8 cellular contexts compared by ENCODE assay signal in genomic region chr20:25695532-25696383, GRCh38.
A peak's percentile ranks its signal among the peaks of the same experiment; 100 is the strongest.
DNase-seq lines count a peak whose midpoint lies in the region; ATAC-seq and TF ChIP-seq lines count a peak whose summit lies in the region.

No MANE protein-coding gene starts in this region.

- H2AFZ ChIP-seq in SU-DHL-6 (ENCODE audit: low read depth, low read length, severe bottlenecking) (peak overlapping the region; percentile 43), neuron (ENCODE audit: low read depth, low read length) (peak overlapping the region; percentile 58)

- DNase-seq in stimulated activated CD4-positive, alpha-beta T cell treated with anti-CD3 and anti-CD28 coated beads, Interleukin-4, amount 100 ng/mL, for 24 hours, result peak; percentile 16
- no peak for DNase-seq in stimulated activated CD4-positive, alpha-beta T cell treated with anti-CD3 and anti-CD28 coated beads, Interleukin-12 subunit alpha, Interleukin-12 subunit beta, amount 100 ng/mL, for 4 hours
- DNase-seq in fibroblast of peridontal ligament (ENCODE audit: extremely low read depth) (peak; percentile 13), NAMALWA (ENCODE audit: low spot score) (no peak)

- H3K4me3 ChIP-seq in SU-DHL-6 (ENCODE audit: insufficient read depth, low read length, poor library complexity, severe bottlenecking) (peak overlapping the region; percentile 70), neuron (ENCODE audit: low read length) (peak overlapping the region; percentile 73)

- H3F3A ChIP-seq in SU-DHL-6 (ENCODE audit: insufficient read depth), result 0 out of 2 replicates have a peak, but pooled peaks cover 2% of the 10 kb centered on the region

- H3K27me3 ChIP-seq in SU-DHL-6 (ENCODE audit: low read length) (no peaks in the 10 kb centered on the region), neuron (ENCODE audit: insufficient read depth, low read length) (no peaks in the 10 kb centered on the region)

- peaks cover 10% of the 10 kb centered on the region for H3K36me3 ChIP-seq in SU-DHL-6 (ENCODE audit: low read length)
- H3K36me3 ChIP-seq in neuron (ENCODE audit: insufficient read depth, low read length), result peaks cover 19% of the 10 kb centered on the region

- H3K79me2 ChIP-seq in SU-DHL-6 (ENCODE audit: insufficient read depth, low read length), result peaks cover 3% of the 10 kb centered on the region; the same call in 1 of the 2 replicates

- H3K4me2 ChIP-seq in SU-DHL-6 (ENCODE audit: low read depth, low read length, poor library complexity, severe bottlenecking), result peak overlapping the region; percentile 62

- H3K4me1 ChIP-seq in neuron (ENCODE audit: insufficient read depth, low read length), result peaks cover 8% of the 10 kb centered on the region

- no peak for ATAC-seq in HG03108 (IDR thresholded peaks at IDR 0.05; ENCODE audit: unreplicated experiment)
- no peak for ATAC-seq in GM18502 (IDR thresholded peaks at IDR 0.05; ENCODE audit: poor library complexity, unreplicated experiment)

- no peaks in the 10 kb centered on the region for H4K20me1 ChIP-seq in SU-DHL-6 (ENCODE audit: low read depth, low read length)

- no peaks in the 10 kb centered on the region for H3K9me2 ChIP-seq in SU-DHL-6 (replicated peaks; ENCODE audit: insufficient read depth, low read length)

- H3K27ac ChIP-seq in SU-DHL-6 (ENCODE audit: low read depth, low read length), result no peak overlapping the region

- peak overlapping the region; percentile 80 for H3K9ac ChIP-seq in SU-DHL-6 (ENCODE audit: low read length)

- no peak for TF ChIP-seq CTCF in SU-DHL-6 (IDR thresholded peaks at IDR 0.05; ENCODE audit: insufficient read depth, low read length, poor library complexity, severe bottlenecking)

- H3K9me3 ChIP-seq in SU-DHL-6 (ENCODE audit: insufficient read depth, low read length) (0 out of 2 replicates have a peak, but pooled peaks cover 10% of the 10 kb centered on the region), neuron (ENCODE audit: low read length) (no peaks in the 10 kb centered on the region)

Comparison
In these comparisons a context has a peak if more than half of its experiments do, and no peak if none do; other contexts are left out.
1. DNase-seq: peak in stimulated activated CD4-positive, alpha-beta T cell treated with anti-CD3 and anti-CD28 coated beads, Interleukin-4, amount 100 ng/mL, for 24 hours (single experiment) and fibroblast of peridontal ligament (single experiment); none in stimulated activated CD4-positive, alpha-beta T cell treated with anti-CD3 and anti-CD28 coated beads, Interleukin-12 subunit alpha, Interleukin-12 subunit beta, amount 100 ng/mL, for 4 hours (single experiment) and NAMALWA (single experiment).